ENCODE assay signal across 23 cellular contexts in genomic region chr3:183619020-183619419, GRCh38.
"Had no signal": no experiment of that assay in that cellular context is flagged by ENCODE, and none has a peak within 500 bp of the region (broad histone marks: within the 10 kb centered on the region; RNA-seq: fewer than 3 reads in every experiment).

No MANE protein-coding gene starts in this region.

- H3K27ac ChIP-seq: HL-60, RWPE1, SJCRH30 had no signal

- DNase-seq: Karpas-422, KG1, MG63, NCI-H1092, NCI-H1105 treated with DMSO at 0.1 percent for 48 hours, NCI-H1417 treated with DMSO at 0.1 percent for 48 hours, NCI-H187, NCI-H2029, NCI-H2081 treated with DMSO at 0.1 percent for 48 hours, NCI-H2171, NCI-H226, NCI-H446, NCI-H510A, NCI-H524 treated with DMSO at 0.1 percent for 48 hours, NCI-H774, PC-3, SHP77 treated with DMSO at 0.1 percent for 48 hours, SJCRH30 had no signal

- H3K36me3 ChIP-seq: MG63, SJCRH30 had no signal

- H3K9me3 ChIP-seq: MG63, SJCRH30 had no signal

- ATAC-seq: Panc1, PC-3, SK-N-SH treated with all-trans-retinoic acid at 6 μM for 48 hours had no signal

- H3K4me3 ChIP-seq: MG63, SJCRH30 had no signal

- H3K4me1 ChIP-seq: SJCRH30 had no signal

- H3K27me3 ChIP-seq: MG63, SJCRH30 had no signal

- FAIRE-seq: HTR-8/SVneo had no signal
